In genomic region chr5:159178978-159179377, GRCh38 we compare ENCODE assay signal across 9 cellular contexts. TPM values are rescaled to one million over a fixed set of nuclear protein-coding genes. Genes with fewer than 3 reads are reported as not detected.
DNase-seq lines count a peak whose midpoint lies in the region; ATAC-seq and TF ChIP-seq lines count a peak whose summit lies in the region.
"Had no signal": no experiment of that assay in that cellular context is flagged by ENCODE, and none has a peak within 500 bp of the region (broad histone marks: within the 10 kb centered on the region; RNA-seq: fewer than 3 reads in every experiment).

No MANE protein-coding gene starts in this region.

- no peaks in the 10 kb centered on the region for H3K9me3 ChIP-seq in mammary epithelial cell (replicated peaks; ENCODE audit: insufficient read depth, low read length)
- H3K9me3 ChIP-seq: neutrophil had no signal

- peak overlapping the region; percentile 99 for H3K27ac ChIP-seq in mammary epithelial cell (ENCODE audit: insufficient read depth, low read depth, low read length)

- dilution Hi-C loops in mammary epithelial cell (cut with HindIII; ENCODE audit: low sequenced_read_pairs) = no loop called here

- no peaks in the 10 kb centered on the region for H3K27me3 ChIP-seq in mammary epithelial cell (ENCODE audit: insufficient read depth, low read length)
- H3K27me3 ChIP-seq: neutrophil had no signal

- peak overlapping the region; percentile 80 to 86 (median 84) for H3K27ac Mint-ChIP-seq in nephron

- no peaks in the 10 kb centered on the region for H3K27me3 Mint-ChIP-seq in nephron (ENCODE audit: low read depth)

- intact Hi-C loops in mammary epithelial cell (cut with micrococcal nuclease) = no loop called here

- peak overlapping the region; percentile 65 for H3K9ac ChIP-seq in mammary epithelial cell (ENCODE audit: insufficient read depth, low read length)

- peaks cover 22% of the 10 kb centered on the region for H3K4me1 Mint-ChIP-seq in nephron

- H4K20me1 ChIP-seq in mammary epithelial cell (ENCODE audit: insufficient read depth, low read length) = no peaks in the 10 kb centered on the region

- H3K36me3 Mint-ChIP-seq in nephron (ENCODE audit: low read depth) = peaks cover 39% of the 10 kb centered on the region

- DNase-seq in EH (ENCODE audit: low read depth) (peak; percentile 95), NCI-H226 (peak; percentile 94), mammary epithelial cell (peak; percentile 96), GF-D8 (lab: John Stamatoyannopoulos, UW) (no peak), midbrain (lab: John Stamatoyannopoulos, UW) (no peak)
- DNase-seq in stimulated activated CD8-positive, alpha-beta memory T cell treated with anti-CD3 and anti-CD28 coated beads, Interleukin-4, amount 100 ng/mL, for 48 hours = no peak

- peaks cover 76% of the 10 kb centered on the region for H3K79me2 ChIP-seq in mammary epithelial cell (ENCODE audit: insufficient read depth, low read length)

- H3K4me2 ChIP-seq in mammary epithelial cell (ENCODE audit: insufficient read depth, low read depth, low read length) = peak overlapping the region; percentile 65

- H3K4me3 Mint-ChIP-seq in nephron = no peak overlapping the region

- H3K4me3 ChIP-seq in mammary epithelial cell (replicated peaks in 1 of 3; ENCODE audit: insufficient read depth in 1 of 3, low read depth in 2 of 3, low read length in 3 of 3) = no peak overlapping the region

- H3K4me1 ChIP-seq in mammary epithelial cell (ENCODE audit: insufficient read depth, low read length) = peaks cover 39% of the 10 kb centered on the region

- in situ Hi-C loops in mammary epithelial cell (cut with MboI; ENCODE audit: low sequenced_read_pairs in 2 of 2) = loop anchor here in 1 of 2 donors (10.0 kb wide), 1 partner anchor 86 kb away; the partner anchor contains the start of gene UBLCP1

- CTCF ChIA-PET in mammary epithelial cell (lab: Charles Lee; ENCODE audit: low non-redundant PET) = no interaction called here

- 6% methylated on average over 2 of the region's 2 CpGs for WGBS in mammary epithelial cell (ENCODE audit: low coverage, missing lambda C conversion rate)

- H3K9me3 Mint-ChIP-seq in nephron = no peaks in the 10 kb centered on the region

- TF ChIP-seq CTCF in mammary epithelial cell (conservative IDR thresholded peaks at IDR 0.05 in 1 of 2, IDR thresholded peaks at IDR 0.05 in 1 of 2; ENCODE audit: extremely low read depth in 1 of 2, insufficient read depth in 1 of 2, low read depth in 1 of 2, low read length in 2 of 2) (no peak), nephron (IDR thresholded peaks at IDR 0.05; ENCODE audit: unreplicated experiment in 3 of 3) (no peak)

- peak; percentile 63 for ATAC-seq in GM21737 (IDR thresholded peaks at IDR 0.05; ENCODE audit: unreplicated experiment)

- no peak overlapping the region for H2AFZ ChIP-seq in mammary epithelial cell (ENCODE audit: low read depth, low read length)

- peaks cover 30% of the 10 kb centered on the region for H3K36me3 ChIP-seq in mammary epithelial cell (ENCODE audit: insufficient read depth, low read length)

- BruUV-seq in mammary epithelial cell (replicated peaks; lab: Mats Ljungman, UMichigan) = no TSS peak

RNA-seq across cellular contexts. Expression of gene RNF145, which starts 30.4 kb away (rescaled TPM):
- total RNA-seq in mammary epithelial cell = 10 to 100 TPM; 63.2 to 78.9 TPM
- 84.8 TPM for polyA plus RNA-seq in mammary epithelial cell
- 152 TPM for polyA minus RNA-seq in mammary epithelial cell

Comparison
In these comparisons a context has a peak if more than half of its experiments do, and no peak if none do; other contexts are left out.
1. DNase-seq: peak in EH (single experiment), NCI-H226 (single experiment) and mammary epithelial cell (single experiment); none in GF-D8 (single experiment), midbrain (single experiment) and stimulated activated CD8-positive, alpha-beta memory T cell treated with anti-CD3 and anti-CD28 coated beads, Interleukin-4, amount 100 ng/mL, for 48 hours (single experiment).